In genomic region chr4:134668237-134668636, GRCh38 we compare ENCODE assay signal across 16 cellular contexts.
DNase-seq lines count a peak whose midpoint lies in the region; ATAC-seq and TF ChIP-seq lines count a peak whose summit lies in the region.
"Had no signal": no experiment of that assay in that cellular context is flagged by ENCODE, and none has a peak within 500 bp of the region (broad histone marks: within the 10 kb centered on the region; RNA-seq: fewer than 3 reads in every experiment).

No MANE protein-coding gene starts in this region.

- no peak for TF ChIP-seq CTCF in HCT116 (IDR thresholded peaks at IDR 0.05 in 2 of 3, conservative IDR thresholded peaks at IDR 0.05 in 1 of 3; ENCODE audit: borderline replicate concordance in 1 of 3, insufficient read depth in 1 of 3, low read depth in 2 of 3, low read length in 2 of 3)
- no peak for TF ChIP-seq CTCF in OCI-LY1 (IDR thresholded peaks at IDR 0.05; ENCODE audit: low read length)
- TF ChIP-seq CTCF in kidney epithelial cell (IDR thresholded peaks at IDR 0.05; ENCODE audit: insufficient read depth, low read length, poor library complexity, severe bottlenecking) = no peak

- H3K9me3 ChIP-seq in HCT116 (ENCODE audit: control insufficient read depth in 1 of 2, insufficient read depth in 1 of 2, low read depth in 1 of 2, low read length in 2 of 2) (no peaks in the 10 kb centered on the region), OCI-LY1 (ENCODE audit: low read length) (peaks cover 11% of the 10 kb centered on the region; the same call in 1 of the 2 replicates)

- H3K9ac ChIP-seq in HCT116 (ENCODE audit: low read length) (no peak overlapping the region), OCI-LY1 (ENCODE audit: low read length) (no peak overlapping the region)

- H3K9me2 ChIP-seq in HCT116 (ENCODE audit: insufficient read depth) = no peaks in the 10 kb centered on the region
- no peaks in the 10 kb centered on the region for H3K9me2 ChIP-seq in OCI-LY1 (ENCODE audit: low read depth, low read length)

- POLR2A ChIA-PET in HCT116 (lab: Charles Lee) = no interaction called here

- no peak for TF ChIP-seq RAD21 in HCT116 (IDR thresholded peaks at IDR 0.05; ENCODE audit: low read depth)

- H4K20me1 ChIP-seq in HCT116 (ENCODE audit: insufficient read depth) (no peaks in the 10 kb centered on the region), OCI-LY1 (ENCODE audit: insufficient read depth, low read length) (no peaks in the 10 kb centered on the region)

- H3K36me3 ChIP-seq in HCT116 (ENCODE audit: control insufficient read depth in 1 of 2, insufficient read depth in 2 of 2, low read length in 2 of 2) (no peaks in the 10 kb centered on the region), OCI-LY1 (ENCODE audit: insufficient read depth, low read length) (no peaks in the 10 kb centered on the region), kidney epithelial cell (ENCODE audit: control insufficient read depth, insufficient read depth, low read length) (no peaks in the 10 kb centered on the region)
- H3K36me3 ChIP-seq: brain microvascular endothelial cell had no signal

- RAD21 ChIA-PET in HCT116 (lab: Charles Lee; ENCODE audit: low non-redundant PET in 1 of 2, low total read pairs in 2 of 2, uncharacterized antibody in 2 of 2, unreplicated experiment in 2 of 2) = interaction anchor here in 1 of 2 experiments (1.1 kb wide), 1 partner anchor 447 kb away, joined by 3 read pairs; no protein-coding TSS in a partner anchor

- intact Hi-C loops in HCT116 (cut with micrococcal nuclease) = no loop called here

- H3K4me2 ChIP-seq in HCT116 (ENCODE audit: low read length) = peak overlapping the region; percentile 18; the same call in 1 of the 2 replicates
- H3K4me2 ChIP-seq in OCI-LY1 (ENCODE audit: low read length) = peak overlapping the region; percentile 48
- H3K4me2 ChIP-seq: hepatocyte had no signal

- ATAC-seq in HCT116 (no peak), HG03571 (IDR thresholded peaks at IDR 0.05; ENCODE audit: unreplicated experiment) (no peak), GM21447 (IDR thresholded peaks at IDR 0.05; ENCODE audit: unreplicated experiment) (no peak)
- ATAC-seq: activated naive CD4-positive, alpha-beta T cell treated with anti-CD3 and anti-CD28 coated beads, Interleukin-2, amount 50 U/mL, for 72 hours; stimulated activated memory B cell treated with anti-CD40 and anti-IgM and Interleukin-4, amounts not matched to agents 10 μg/mL and 1 μg/mL and 100 μg/mL, for 72 hours had no signal

- peak; percentile 10 for DNase-seq in Caki2 (ENCODE audit: low read depth)
- peak; percentile 1 for DNase-seq in HCT116 (ENCODE audit: low read depth, low spot score)
- DNase-seq in kidney epithelial cell (ENCODE audit: low read depth) = peak; percentile 5
- no peak for DNase-seq in activated CD4-positive, alpha-beta T cell treated with anti-CD3 and anti-CD28 coated beads for 1 hour
- no peak for DNase-seq in SK-N-DZ (ENCODE audit: low spot score)
- DNase-seq: activated CD4-positive, alpha-beta T cell treated with anti-CD3 and anti-CD28 coated beads, Interleukin-2, amount 10 ng/mL, durations not matched to agents 7 days and 5 days; brain microvascular endothelial cell; NCI-H2081; occipital lobe; Right ventricle myocardium superior had no signal

- CTCF ChIA-PET in HCT116 (lab: Charles Lee) = no interaction called here

- H3K27me3 ChIP-seq in HCT116 (ENCODE audit: insufficient read depth, low read length) = no peaks in the 10 kb centered on the region
- no peaks in the 10 kb centered on the region for H3K27me3 ChIP-seq in OCI-LY1 (ENCODE audit: insufficient read depth, low read length)
- H3K27me3 ChIP-seq in kidney epithelial cell (ENCODE audit: control insufficient read depth, insufficient read depth, low read length) = no peaks in the 10 kb centered on the region
- H3K27me3 ChIP-seq: brain microvascular endothelial cell, hepatocyte had no signal

- in situ Hi-C loops in Caki2 (cut with HindIII; ENCODE audit: low pct_unique_long_range_greater_than_20kb, low sequenced_read_pairs) = no loop called here

- H3K4me1 ChIP-seq in HCT116 (ENCODE audit: control insufficient read depth in 1 of 2, insufficient read depth in 2 of 2, low read length in 2 of 2) (peaks cover 0 to 7% of the 10 kb centered on the region in 2 experiments; a peak in 1 of 4 replicates), OCI-LY1 (ENCODE audit: insufficient read depth, low read length, severe bottlenecking) (peaks cover 15% of the 10 kb centered on the region)

- no peak for TF ChIP-seq POLR2A in HCT116 (IDR thresholded peaks at IDR 0.05; ENCODE audit: borderline replicate concordance, extremely low read depth, insufficient read depth, insufficient read length)

- H3K27ac ChIP-seq in HCT116 (ENCODE audit: low read depth, low read length) = no peak overlapping the region
- peak overlapping the region; percentile 70 for H3K27ac ChIP-seq in OCI-LY1 (ENCODE audit: low read depth, low read length, poor library complexity, severe bottlenecking)
- H3K27ac ChIP-seq: brain microvascular endothelial cell, hepatocyte had no signal

- H3F3A ChIP-seq in OCI-LY1 (ENCODE audit: insufficient read depth, low read length) = no peaks in the 10 kb centered on the region

- BruUV-seq in HCT116 (replicated peaks; lab: Mats Ljungman, UMichigan) = no TSS peak

- H3K79me2 ChIP-seq in HCT116 (ENCODE audit: insufficient read depth, low read length) (no peaks in the 10 kb centered on the region), OCI-LY1 (ENCODE audit: insufficient read depth, low read length) (no peaks in the 10 kb centered on the region)
- H3K79me2 ChIP-seq: hepatocyte had no signal

- H3K4me3 ChIP-seq in HCT116 (replicated peaks in 1 of 2; ENCODE audit: low read depth in 1 of 2, low read length in 2 of 2) = no peak overlapping the region
- H3K4me3 ChIP-seq in OCI-LY1 (ENCODE audit: low read depth, low read length, poor library complexity, severe bottlenecking) = peak overlapping the region; percentile 4
- H3K4me3 ChIP-seq in kidney epithelial cell (ENCODE audit: low read depth, low read length) = no peak overlapping the region
- H3K4me3 ChIP-seq: hepatocyte had no signal

- H2AFZ ChIP-seq in HCT116 (ENCODE audit: low read depth, low read length, poor library complexity, severe bottlenecking) (peak overlapping the region; percentile 95), OCI-LY1 (ENCODE audit: low read length) (0 out of 2 replicates have a peak overlapping the region, but pooled peaks have one; percentile 4)
- H2AFZ ChIP-seq: hepatocyte had no signal

TF ChIP-seq in HCT116, 20 proteins besides CTCF, POLR2A, EP300 and RAD21:
- TF ChIP-seq SIN3A (IDR thresholded peaks at IDR 0.05; ENCODE audit: low read depth) (no peak), SRF (IDR thresholded peaks at IDR 0.05; ENCODE audit: low read depth) (no peak), CEBPB (IDR thresholded peaks at IDR 0.05; ENCODE audit: low read depth) (no peak)

Comparison
In these comparisons a context has a peak if more than half of its experiments do, and no peak if none do; other contexts are left out.
1. DNase-seq: peak in Caki2 (single experiment), HCT116 (single experiment) and kidney epithelial cell (single experiment); none in activated CD4-positive, alpha-beta T cell treated with anti-CD3 and anti-CD28 coated beads for 1 hour (single experiment) and SK-N-DZ (single experiment).